Comparison of ENCODE assay signal across 8 cellular contexts in the genomic region with DNA sequence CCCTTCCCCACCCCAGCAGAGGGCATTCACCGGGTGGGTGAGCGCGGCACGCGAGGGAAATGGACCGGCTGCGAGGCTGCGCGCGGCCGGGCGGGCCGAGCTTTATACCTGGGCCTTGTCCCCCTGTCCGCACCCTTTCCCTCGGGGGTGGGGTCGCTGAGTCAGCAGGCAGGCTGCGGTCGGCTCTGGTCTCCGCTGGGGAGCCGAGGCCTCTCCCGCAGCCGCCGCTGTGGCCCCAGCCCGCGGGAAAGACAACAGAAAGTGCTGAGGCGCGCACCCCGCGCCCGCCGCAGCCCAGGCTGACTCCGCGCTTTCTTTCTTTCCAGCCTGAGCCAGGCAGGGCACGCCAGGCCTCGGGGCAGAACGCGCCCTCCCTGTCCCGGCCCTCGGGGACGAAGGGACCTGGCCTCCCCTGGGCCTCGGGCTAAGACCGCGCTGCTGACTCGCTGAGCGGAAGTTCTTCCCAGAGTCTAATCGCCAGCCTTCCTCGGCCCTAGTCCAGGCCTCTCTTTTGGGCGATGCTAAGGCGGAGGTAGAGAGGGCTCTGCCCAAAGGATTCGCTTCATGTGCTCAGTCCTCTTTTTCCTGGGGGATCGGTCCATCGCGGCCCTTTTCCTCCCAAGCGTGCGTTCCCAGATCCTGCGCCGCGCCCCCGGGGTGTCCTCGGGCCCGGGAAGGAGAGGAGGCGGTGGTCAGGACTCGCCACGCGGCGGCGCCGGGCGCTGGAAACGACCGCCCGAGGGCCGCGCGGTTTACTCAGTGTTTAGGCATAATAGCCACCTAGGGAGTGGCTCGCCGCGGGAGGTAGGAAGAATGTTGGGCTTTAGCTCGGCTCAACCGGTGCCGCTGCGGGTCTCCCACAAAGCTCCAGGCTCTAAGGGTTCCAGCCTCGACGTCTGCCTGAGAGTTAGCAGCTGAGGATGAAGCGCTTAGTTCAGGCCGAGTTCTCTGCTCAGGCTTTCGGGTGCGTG. TPM values are rescaled to one million over a fixed set of nuclear protein-coding genes. Genes with fewer than 3 reads are reported as not detected.
DNase-seq lines count a peak whose midpoint lies in the region; ATAC-seq and TF ChIP-seq lines count a peak whose summit lies in the region.

A gene with protein sequence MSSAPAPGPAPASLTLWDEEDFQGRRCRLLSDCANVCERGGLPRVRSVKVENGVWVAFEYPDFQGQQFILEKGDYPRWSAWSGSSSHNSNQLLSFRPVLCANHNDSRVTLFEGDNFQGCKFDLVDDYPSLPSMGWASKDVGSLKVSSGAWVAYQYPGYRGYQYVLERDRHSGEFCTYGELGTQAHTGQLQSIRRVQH (minus strand): TSS at position 78 of the 971 bp plus-strand sequence. CDS start 246 bp downstream, outside the sequence.

- no peaks in the 10 kb centered on the region for H3K9me3 ChIP-seq in Caco-2

- H3K27ac Mint-ChIP-seq in Caco-2 (ENCODE audit: unreplicated experiment) (no peak within 1 kb of the TSS), osteocyte (ENCODE audit: unreplicated experiment) (no peak within 1 kb of the TSS)
- H3K27ac Mint-ChIP-seq in activated T-helper 2 cell treated with anti-CD3 and anti-CD28 coated beads, Interferon-gamma antibody, Interleukin-2, Interleukin-4, amounts not matched to agents 10 μg/mL and 5 μg/mL and 100 μg/mL, durations not matched to agents 14 hours and 24 hours and 36 hours = no peak within 1 kb of the TSS
- H3K27ac Mint-ChIP-seq in effector memory CD8-positive, alpha-beta T cell = no peak within 1 kb of the TSS

- DNase-seq in Caco-2 (peak in 1 of 2 experiments; percentile 63), NB4 (ENCODE audit: low read depth) (peak; percentile 40), ecto neural progenitor cell (ENCODE audit: low spot score) (peak; percentile 70), osteocyte (ENCODE audit: extremely low spot score, unreplicated experiment) (no peak)
- DNase-seq in activated T-helper 2 cell treated with anti-CD3 and anti-CD28 coated beads, Interferon-gamma antibody, Interleukin-2, Interleukin-4, amounts not matched to agents 10 μg/mL and 5 μg/mL and 100 μg/mL, durations not matched to agents 14 hours and 24 hours and 36 hours (ENCODE audit: low spot score) = no peak
- DNase-seq in effector memory CD8-positive, alpha-beta T cell = no peak

- H3K27me3 Mint-ChIP-seq in Caco-2 (ENCODE audit: insufficient read depth, unreplicated experiment) = peaks cover 20% of the 10 kb centered on the region
- peaks cover 74% of the 10 kb centered on the region for H3K27me3 Mint-ChIP-seq in osteocyte (ENCODE audit: unreplicated experiment)
- peaks cover 82% of the 10 kb centered on the region for H3K27me3 Mint-ChIP-seq in activated T-helper 2 cell treated with anti-CD3 and anti-CD28 coated beads, Interferon-gamma antibody, Interleukin-2, Interleukin-4, amounts not matched to agents 10 μg/mL and 5 μg/mL and 100 μg/mL, durations not matched to agents 14 hours and 24 hours and 36 hours (ENCODE audit: low read depth)
- H3K27me3 Mint-ChIP-seq in effector memory CD8-positive, alpha-beta T cell = peaks cover 78 to 98% of the 10 kb centered on the region in 2 donors

- BruUV-seq in Caco-2 (replicated peaks; lab: Mats Ljungman, UMichigan) = no TSS peak

- CTCF ChIA-PET in Caco-2 (lab: Charles Lee) = interaction anchor here (0.7 to 1.9 kb wide), 8 partner anchors 9 to 141 kb away, joined by 3 to 11 read pairs (median 6); no protein-coding TSS in a partner anchor

- TF ChIP-seq POLR2A in NB4 (IDR thresholded peaks at IDR 0.05; ENCODE audit: extremely low read depth, insufficient read length) = no peak

- H3K4me1 Mint-ChIP-seq in Caco-2 (ENCODE audit: low read depth, unreplicated experiment) = no peaks in the 10 kb centered on the region
- peaks cover 12% of the 10 kb centered on the region for H3K4me1 Mint-ChIP-seq in osteocyte (ENCODE audit: unreplicated experiment)
- peaks cover 2% of the 10 kb centered on the region for H3K4me1 Mint-ChIP-seq in activated T-helper 2 cell treated with anti-CD3 and anti-CD28 coated beads, Interferon-gamma antibody, Interleukin-2, Interleukin-4, amounts not matched to agents 10 μg/mL and 5 μg/mL and 100 μg/mL, durations not matched to agents 14 hours and 24 hours and 36 hours (ENCODE audit: low read depth)
- peaks cover 9% of the 10 kb centered on the region in 2 donors for H3K4me1 Mint-ChIP-seq in effector memory CD8-positive, alpha-beta T cell (ENCODE audit: low read depth in 2 of 2)

- H3K36me3 Mint-ChIP-seq in Caco-2 (ENCODE audit: insufficient read depth, unreplicated experiment) (no peaks in the 10 kb centered on the region), osteocyte (ENCODE audit: unreplicated experiment) (no peaks in the 10 kb centered on the region)
- H3K36me3 Mint-ChIP-seq in activated T-helper 2 cell treated with anti-CD3 and anti-CD28 coated beads, Interferon-gamma antibody, Interleukin-2, Interleukin-4, amounts not matched to agents 10 μg/mL and 5 μg/mL and 100 μg/mL, durations not matched to agents 14 hours and 24 hours and 36 hours (ENCODE audit: low read depth) = no peaks in the 10 kb centered on the region
- H3K36me3 Mint-ChIP-seq in effector memory CD8-positive, alpha-beta T cell (ENCODE audit: insufficient read depth) = no peaks in the 10 kb centered on the region

- H3K27me3 ChIP-seq in Caco-2 (replicated peaks; ENCODE audit: control insufficient read depth, insufficient read depth, low read length) = peaks cover 6% of the 10 kb centered on the region

- ATAC-seq in GM18867 (IDR thresholded peaks at IDR 0.05; ENCODE audit: unreplicated experiment) (no peak), GM18870 (IDR thresholded peaks at IDR 0.05; ENCODE audit: unreplicated experiment) (no peak)
- ATAC-seq in effector memory CD8-positive, alpha-beta T cell (replicated peaks) = no peak

- intact Hi-C loops in Caco-2 (cut with micrococcal nuclease; ENCODE audit: unreplicated experiment) = loop anchor here (5.0 kb wide), 1 partner anchor 141 kb away; no protein-coding TSS in a partner anchor
- intact Hi-C loops in activated T-helper 2 cell treated with anti-CD3 and anti-CD28 coated beads, Interferon-gamma antibody, Interleukin-2, Interleukin-4, amounts not matched to agents 10 μg/mL and 5 μg/mL and 100 μg/mL, durations not matched to agents 14 hours and 24 hours and 36 hours (cut with micrococcal nuclease) = loop anchor here (2.0 kb wide), 1 partner anchor 65 kb away; no protein-coding TSS in a partner anchor

- TF ChIP-seq CTCF in Caco-2 (IDR thresholded peaks at IDR 0.05; ENCODE audit: insufficient read depth in 1 of 2, low read depth in 1 of 2, low read length in 1 of 2, severe bottlenecking in 1 of 2, unreplicated experiment in 1 of 2) = peak in 1 of 2 experiments; percentile 50
- TF ChIP-seq CTCF in NB4 (IDR thresholded peaks at IDR 0.05; ENCODE audit: low read depth, low read length) = no peak
- peak; percentile 9 for TF ChIP-seq CTCF in osteocyte (IDR thresholded peaks at IDR 0.05)

- H3K4me3 Mint-ChIP-seq in Caco-2 (ENCODE audit: unreplicated experiment) = peak within 1 kb of the TSS; percentile 69
- peak within 1 kb of the TSS; percentile 57 for H3K4me3 Mint-ChIP-seq in osteocyte (ENCODE audit: unreplicated experiment)
- H3K4me3 Mint-ChIP-seq in activated T-helper 2 cell treated with anti-CD3 and anti-CD28 coated beads, Interferon-gamma antibody, Interleukin-2, Interleukin-4, amounts not matched to agents 10 μg/mL and 5 μg/mL and 100 μg/mL, durations not matched to agents 14 hours and 24 hours and 36 hours (ENCODE audit: low read depth) = no peak within 1 kb of the TSS
- peak within 1 kb of the TSS in 1 of 2 donors; percentile 27 for H3K4me3 Mint-ChIP-seq in effector memory CD8-positive, alpha-beta T cell

- POLR2A ChIA-PET in Caco-2 (lab: Charles Lee) = interaction anchor here (0.6 kb wide), 1 partner anchor 334 kb away, joined by 3 read pairs; a partner anchor contains a TSS

- no peaks in the 10 kb centered on the region for H3K36me3 ChIP-seq in Caco-2 (ENCODE audit: control insufficient read depth, insufficient read depth, low read length)

- H3K4me3 ChIP-seq in Caco-2 (ENCODE audit: low read depth, low read length) (peak within 1 kb of the TSS; percentile 26), NB4 (ENCODE audit: low read depth, low read length) (no peak within 1 kb of the TSS)

- H3K9me3 Mint-ChIP-seq in Caco-2 (ENCODE audit: unreplicated experiment) = no peaks in the 10 kb centered on the region
- H3K9me3 Mint-ChIP-seq in osteocyte (ENCODE audit: unreplicated experiment) = no peaks in the 10 kb centered on the region
- H3K9me3 Mint-ChIP-seq in activated T-helper 2 cell treated with anti-CD3 and anti-CD28 coated beads, Interferon-gamma antibody, Interleukin-2, Interleukin-4, amounts not matched to agents 10 μg/mL and 5 μg/mL and 100 μg/mL, durations not matched to agents 14 hours and 24 hours and 36 hours = no peaks in the 10 kb centered on the region
- H3K9me3 Mint-ChIP-seq in effector memory CD8-positive, alpha-beta T cell = no peaks in the 10 kb centered on the region

- H3K4me1 ChIP-seq in Caco-2 = peaks cover 8% of the 10 kb centered on the region

RNA-seq across cellular contexts. Expression of the gene that starts here (rescaled TPM):
- total RNA-seq in Caco-2 (2022) = 0.59 TPM in 1 of 2 replicates, not detected in the other
- total RNA-seq in osteocyte = not detected in 2 replicates
- not detected in 2 replicates for total RNA-seq in activated T-helper 2 cell treated with anti-CD3 and anti-CD28 coated beads, Interferon-gamma antibody, Interleukin-2, Interleukin-4, amounts not matched to agents 10 μg/mL and 5 μg/mL and 100 μg/mL, durations not matched to agents 14 hours and 24 hours and 36 hours

Comparison
In these comparisons a context has a peak if more than half of its experiments do, and no peak if none do; other contexts are left out.
1. DNase-seq: peak in NB4 (single experiment) and ecto neural progenitor cell (single experiment); none in osteocyte (single experiment), activated T-helper 2 cell treated with anti-CD3 and anti-CD28 coated beads, Interferon-gamma antibody, Interleukin-2, Interleukin-4, amounts not matched to agents 10 μg/mL and 5 μg/mL and 100 μg/mL, durations not matched to agents 14 hours and 24 hours and 36 hours (single experiment) and effector memory CD8-positive, alpha-beta T cell (0 of 3).